In the genomic region with DNA sequence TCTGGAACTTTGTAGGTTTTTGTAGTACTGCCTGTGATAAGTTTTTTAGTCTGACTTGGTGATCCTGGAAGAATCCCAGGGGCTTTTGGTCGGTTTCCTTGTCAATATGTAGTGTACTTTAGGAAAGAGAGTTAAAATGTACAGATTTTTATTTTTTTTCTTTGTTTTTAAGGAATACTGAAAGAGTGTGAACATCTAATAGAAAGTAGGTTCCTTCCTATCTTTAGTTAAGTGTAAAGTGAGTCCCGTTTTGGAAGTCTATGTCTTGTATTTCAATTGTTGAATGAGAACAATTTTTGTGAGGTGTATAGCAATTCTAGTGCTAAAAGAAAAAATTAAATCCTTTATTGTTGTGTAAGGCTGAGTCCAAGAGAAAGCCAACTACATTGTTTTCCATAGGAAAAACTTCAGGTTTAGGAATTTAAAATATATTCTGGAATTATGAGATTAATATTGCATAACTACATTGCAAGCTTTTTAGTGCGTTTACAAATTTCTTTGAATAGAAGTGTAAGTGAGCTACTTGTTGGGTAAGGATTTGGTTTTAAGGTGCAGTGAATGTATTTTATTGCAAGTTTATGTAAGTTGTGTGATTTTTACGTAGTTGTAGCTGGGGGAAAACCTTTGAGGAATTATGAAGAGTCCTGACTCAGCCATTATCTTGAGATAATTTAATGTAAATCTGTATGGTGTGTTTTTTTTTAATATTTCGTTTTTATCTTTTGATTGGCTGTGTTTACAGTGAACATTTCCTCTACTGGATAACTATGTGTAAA, we compare ENCODE assay signal across 8 cellular contexts. TPM values are rescaled to one million over a fixed set of nuclear protein-coding genes. Genes with fewer than 3 reads are reported as not detected.
A peak's percentile ranks its signal among the peaks of the same experiment; 100 is the strongest.
DNase-seq lines count a peak whose midpoint lies in the region; ATAC-seq and TF ChIP-seq lines count a peak whose summit lies in the region.

No MANE protein-coding gene starts in this region.

- H3K4me1 Mint-ChIP-seq in brain (peaks cover 28% of the 10 kb centered on the region), memory B cell (peaks cover 19% of the 10 kb centered on the region)

- H3K4me3 ChIP-seq in heart left ventricle (peak overlapping the region; percentile 71 to 98 (median 94)), upper lobe of right lung (peak overlapping the region; percentile 90)

- peak overlapping the region; percentile 89 to 96 (median 89) for H3K27ac Mint-ChIP-seq in brain
- peak overlapping the region; percentile 89 for H3K27ac Mint-ChIP-seq in memory B cell

- H3K27me3 ChIP-seq in heart left ventricle (no peaks in the 10 kb centered on the region), upper lobe of right lung (no peaks in the 10 kb centered on the region)

- no peaks in the 10 kb centered on the region for H3K36me3 ChIP-seq in heart left ventricle
- H3K36me3 ChIP-seq in upper lobe of right lung, result no peaks in the 10 kb centered on the region

- DNase-seq in heart left ventricle, result no peak
- no peak for DNase-seq in Right ventricle myocardium superior
- DNase-seq in memory B cell (ENCODE audit: low spot score in 2 of 2), result no peak
- no peak for DNase-seq in upper lobe of right lung
- no peak for DNase-seq in GM20000 (ENCODE audit: low spot score)
- DNase-seq in HK-2 (ENCODE audit: unreplicated experiment), result no peak

- H3K36me3 Mint-ChIP-seq in brain (no peaks in the 10 kb centered on the region), memory B cell (no peaks in the 10 kb centered on the region)

- TF ChIP-seq POLR2A in heart left ventricle (IDR thresholded peaks at IDR 0.05), result no peak

- no peak for TF ChIP-seq CTCF in heart left ventricle (IDR thresholded peaks at IDR 0.05)
- TF ChIP-seq CTCF in brain (conservative IDR thresholded peaks at IDR 0.05), result no peak
- no peak for TF ChIP-seq CTCF in upper lobe of right lung (IDR thresholded peaks at IDR 0.05)
- TF ChIP-seq CTCF in GM20000 (IDR thresholded peaks at IDR 0.05; ENCODE audit: extremely low read depth, missing control alignments), result no peak

- peak overlapping the region; percentile 89 to 97 (median 93) for H3K4me3 Mint-ChIP-seq in brain
- peak overlapping the region; percentile 81 for H3K4me3 Mint-ChIP-seq in memory B cell

- intact Hi-C loops in heart left ventricle (cut with DNase I) (loop anchor here in 7 of 10 donors (5.0 to 10.0 kb wide), 8 partner anchors 71 to 341 kb away; partner anchors contain the start of genes RAB31 (in 2 of the 7) and PPP4R1 (in 1 of the 7)), Right ventricle myocardium superior (cut with DNase I) (loop anchor here (10.0 kb wide), 1 partner anchor 91 kb away; no protein-coding TSS in a partner anchor), upper lobe of right lung (cut with DNase I) (no loop called here)

- 7 to 14% (median 10%) methylated on average over 5 of the region's 5 CpGs for WGBS in heart left ventricle, 4 donors

- H3K27ac ChIP-seq in heart left ventricle (peak overlapping the region; percentile 99 to 100 (median 99)), upper lobe of right lung (peak overlapping the region; percentile 98)

- H3K9me3 Mint-ChIP-seq in brain (no peaks in the 10 kb centered on the region), memory B cell (no peaks in the 10 kb centered on the region)

- no peaks in the 10 kb centered on the region for H3K9me3 ChIP-seq in heart left ventricle
- H3K9me3 ChIP-seq in upper lobe of right lung, result no peaks in the 10 kb centered on the region

- H3K27me3 Mint-ChIP-seq in brain (peaks cover 6% of the 10 kb centered on the region), memory B cell (no peaks in the 10 kb centered on the region)

- no peak for ATAC-seq in heart left ventricle
- ATAC-seq in Right ventricle myocardium superior (ENCODE audit: poor library complexity), result no peak
- ATAC-seq in memory B cell (ENCODE audit: low read depth), result no peak
- no peak for ATAC-seq in upper lobe of right lung
- ATAC-seq in HG03460 (IDR thresholded peaks at IDR 0.05; ENCODE audit: unreplicated experiment), result no peak

- H3K4me1 ChIP-seq in heart left ventricle (peaks cover 0 to 59% (median 53%) of the 10 kb centered on the region in 12 donors), upper lobe of right lung (peaks cover 37% of the 10 kb centered on the region)

RNA-seq across cellular contexts. Expression of gene VAPA, which starts 1.7 kb away (rescaled TPM):
- total RNA-seq in heart left ventricle (100 to 1,000 TPM; 186 to 289 (median 219) TPM), Right ventricle myocardium superior (189 TPM), upper lobe of right lung (225 TPM)
- polyA plus RNA-seq in heart left ventricle (100 to 1,000 TPM; 107 to 186 TPM), brain (ENCODE audit: insufficient read depth, low read depth, low replicate concordance) (182 TPM)

RNA-seq across cellular contexts. Expression of gene TXNDC2, which starts 29.7 kb away (rescaled TPM):
- not detected for total RNA-seq in heart left ventricle
- under 1 TPM in 1 of 2 donors, not detected in 1; 0.03 TPM for polyA plus RNA-seq in heart left ventricle
- not detected for total RNA-seq in Right ventricle myocardium superior
- polyA plus RNA-seq in brain (ENCODE audit: insufficient read depth, low read depth, low replicate concordance), result 0.17 TPM
- total RNA-seq in upper lobe of right lung, result 0.55 TPM
